ENCODE assay signal across 1 cellular context in genomic region chr7:150756858-150757257, GRCh38.
TF ChIP-seq lines count a peak whose summit lies in the region.

No MANE protein-coding gene starts in this region.

TF ChIP-seq in GM23338, 12 proteins besides CTCF, POLR2A, EP300 and RAD21:
- no peak for TF ChIP-seq ZNF462 (CRISPR knock-in tag; IDR thresholded peaks at IDR 0.05)
- TF ChIP-seq, protein P1, sequence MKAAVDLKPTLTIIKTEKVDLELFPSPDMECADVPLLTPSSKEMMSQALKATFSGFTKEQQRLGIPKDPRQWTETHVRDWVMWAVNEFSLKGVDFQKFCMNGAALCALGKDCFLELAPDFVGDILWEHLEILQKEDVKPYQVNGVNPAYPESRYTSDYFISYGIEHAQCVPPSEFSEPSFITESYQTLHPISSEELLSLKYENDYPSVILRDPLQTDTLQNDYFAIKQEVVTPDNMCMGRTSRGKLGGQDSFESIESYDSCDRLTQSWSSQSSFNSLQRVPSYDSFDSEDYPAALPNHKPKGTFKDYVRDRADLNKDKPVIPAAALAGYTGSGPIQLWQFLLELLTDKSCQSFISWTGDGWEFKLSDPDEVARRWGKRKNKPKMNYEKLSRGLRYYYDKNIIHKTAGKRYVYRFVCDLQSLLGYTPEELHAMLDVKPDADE (IDR thresholded peaks at IDR 0.05) = no peak
- no peak for TF ChIP-seq REST (IDR thresholded peaks at IDR 0.05; ENCODE audit: unreplicated experiment)
